In genomic region chr20:37096415-37097039, GRCh38 we compare ENCODE assay signal across 8 cellular contexts. TPM values are rescaled to one million over a fixed set of nuclear protein-coding genes. Genes with fewer than 3 reads are reported as not detected.
DNase-seq lines count a peak whose midpoint lies in the region; ATAC-seq and TF ChIP-seq lines count a peak whose summit lies in the region.

No MANE protein-coding gene starts in this region.

- H3K27me3 ChIP-seq in GM06990 (replicated peaks; ENCODE audit: control insufficient read depth, insufficient read depth, low read length) (no peaks in the 10 kb centered on the region), Loucy (ENCODE audit: insufficient read depth, low read length, poor library complexity, severe bottlenecking) (no peaks in the 10 kb centered on the region), ovary (no peaks in the 10 kb centered on the region)

- peak overlapping the region in 1 of 2 donors; percentile 39 for H3K27ac ChIP-seq in ovary

- no peaks in the 10 kb centered on the region for H3K9me2 ChIP-seq in Loucy (replicated peaks; ENCODE audit: low read depth, low read length)

- peaks cover 18% of the 10 kb centered on the region for H4K20me1 ChIP-seq in Loucy (ENCODE audit: insufficient read depth, low read length, poor library complexity, severe bottlenecking)

- TF ChIP-seq CTCF in GM06990 (IDR thresholded peaks at IDR 0.05; ENCODE audit: insufficient read depth, low read length, poor library complexity, severe bottlenecking) (no peak), Loucy (conservative IDR thresholded peaks at IDR 0.05; ENCODE audit: low read length) (no peak), choroid plexus epithelial cell (conservative IDR thresholded peaks at IDR 0.05; ENCODE audit: low read depth, low read length) (no peak), ovary (IDR thresholded peaks at IDR 0.05) (no peak)

- H3K9me3 ChIP-seq in Loucy (ENCODE audit: insufficient read depth, low read depth, low read length) (no peaks in the 10 kb centered on the region), ovary (no peaks in the 10 kb centered on the region)

- H3K4me1 ChIP-seq in Loucy (ENCODE audit: insufficient read depth, low read length, poor library complexity, severe bottlenecking) = peaks cover 41% of the 10 kb centered on the region
- H3K4me1 ChIP-seq in ovary (ENCODE audit: insufficient read depth) = peaks cover 6% of the 10 kb centered on the region

- TF ChIP-seq EP300 in ovary (IDR thresholded peaks at IDR 0.05) = no peak

- ATAC-seq in GM18505 (IDR thresholded peaks at IDR 0.05; ENCODE audit: unreplicated experiment) = no peak

- peak overlapping the region; percentile 95 for H2AFZ ChIP-seq in Loucy (ENCODE audit: low read length)

- TF ChIP-seq POLR2A in ovary (IDR thresholded peaks at IDR 0.05) (no peak), GM18505 (IDR thresholded peaks at IDR 0.05; ENCODE audit: borderline replicate concordance, extremely low read depth, insufficient read depth, insufficient read length) (no peak)

- H3K4me3 ChIP-seq in GM06990 (replicated peaks; ENCODE audit: low read depth, low read length) (peak overlapping the region; percentile 80), Loucy (ENCODE audit: low read length, poor library complexity, severe bottlenecking) (peak overlapping the region; percentile 92), choroid plexus epithelial cell (ENCODE audit: low read depth, low read length) (peak overlapping the region; percentile 84), ovary (peak overlapping the region; percentile 90)

- H3K4me2 ChIP-seq in Loucy (ENCODE audit: low read depth, low read length, poor library complexity, severe bottlenecking) = peak overlapping the region; percentile 88

- H3F3A ChIP-seq in Loucy (ENCODE audit: low read depth) = no peaks in the 10 kb centered on the region

- 66 to 70% (median 67%) methylated on average over 11 of the region's 11 CpGs for WGBS in ovary, 3 donors

- intact Hi-C loops in ovary (cut with DNase I) = no loop called here

- in situ Hi-C loops in ACHN (cut with HindIII; ENCODE audit: low pct_ligation_motif_present, low pct_unique_long_range_greater_than_20kb, low sequenced_read_pairs) = no loop called here

- H3K36me3 ChIP-seq in GM06990 (ENCODE audit: control insufficient read depth, insufficient read depth, low read length) (no peaks in the 10 kb centered on the region), Loucy (ENCODE audit: insufficient read depth, low read length) (no peaks in the 10 kb centered on the region), ovary (no peaks in the 10 kb centered on the region)

- DNase-seq in GM06990 (ENCODE audit: extremely low read depth, insufficient read length) (peak; percentile 26), choroid plexus epithelial cell (ENCODE audit: low read depth) (no peak), ovary (no peak), kidney glomerular epithelial cell (lab: John Stamatoyannopoulos, UW) (no peak), NCI-H2171 (lab: John Stamatoyannopoulos, UW) (no peak), ACHN (no peak)

- peaks cover 39% of the 10 kb centered on the region for H3K79me2 ChIP-seq in Loucy (ENCODE audit: insufficient read depth, low read length)

- H3K9ac ChIP-seq in Loucy (ENCODE audit: low read depth, low read length, poor library complexity, severe bottlenecking) = peak overlapping the region; percentile 93

RNA-seq across cellular contexts. Expression of gene RBL1, which starts 0.7 kb away (rescaled TPM):
- total RNA-seq in ovary = 10 to 100 TPM in 3 of 7 donors, 1 to 10 TPM in 4; 3.0 to 11.1 (median 8.8) TPM
- polyA plus RNA-seq in ovary = 1 to 10 TPM; 3.2 to 4.3 TPM
